ENCODE assay signal across 11 cellular contexts in the genomic region with DNA sequence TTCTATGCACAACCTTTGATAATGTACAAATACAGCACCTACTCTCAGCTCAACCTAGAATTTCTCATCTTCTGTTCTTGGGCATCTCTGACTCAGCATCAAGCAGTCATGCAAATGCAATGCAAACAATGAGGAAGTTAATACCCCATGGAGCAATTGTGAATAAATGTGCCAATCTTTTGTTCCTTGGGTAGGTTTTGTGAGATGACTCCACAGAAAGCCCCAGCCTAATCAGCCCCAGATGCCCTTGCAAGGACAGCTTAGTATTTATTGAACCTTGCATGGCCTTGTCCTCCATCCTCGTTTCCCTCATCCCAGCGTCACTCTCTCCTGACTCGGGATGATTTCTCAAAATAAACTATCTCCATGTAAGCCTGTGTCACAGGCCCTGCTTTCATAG.
DNase-seq lines count a peak whose midpoint lies in the region; ATAC-seq lines count a peak whose summit lies in the region.
"Had no signal": no experiment of that assay in that cellular context is flagged by ENCODE, and none has a peak within 500 bp of the region (broad histone marks: within the 10 kb centered on the region; RNA-seq: fewer than 3 reads in every experiment).

No MANE protein-coding gene starts in this region.

- H3K27ac ChIP-seq in GM23248 (peak overlapping the region; percentile 82), epithelial cell of prostate (peak overlapping the region; percentile 35)

- DNase-seq in GM23248 (peak; percentile 96), NCI-H69 (lab: John Stamatoyannopoulos, UW) (peak; percentile 80), epithelial cell of prostate (ENCODE audit: low read depth, low spot score) (peak; percentile 50), non-pigmented ciliary epithelial cell (ENCODE audit: low read depth) (peak; percentile 79), GF-D8 (lab: John Stamatoyannopoulos, UW) (no peak)
- DNase-seq: activated T-cell treated with anti-CD3 and anti-CD28 coated beads, Interleukin-2, amount 50 U/mL, for 24 hours; SHP77 had no signal

- WGBS in GM23248 (ENCODE audit: low coverage in 1 of 2, low lambda C conversion rate in 2 of 2, missing lambda C conversion rate in 2 of 2), 2 experiments = 0 to 3% methylated on average over 3 of the region's 3 CpGs

- H3K79me2 ChIP-seq in GM23248 (ENCODE audit: insufficient read depth) = no peaks in the 10 kb centered on the region

- no peak overlapping the region for H3K4me3 ChIP-seq in GM23248

- in situ Hi-C loops in GM23248 (cut with MboI) = no loop called here

- H4K20me1 ChIP-seq in GM23248 (ENCODE audit: insufficient read depth) = no peaks in the 10 kb centered on the region

- peak overlapping the region; percentile 62 for H3K4me2 ChIP-seq in GM23248 (ENCODE audit: unreplicated experiment)

- ATAC-seq in GM18858 (IDR thresholded peaks at IDR 0.05; ENCODE audit: unreplicated experiment) (no peak), HG03097 (IDR thresholded peaks at IDR 0.05; ENCODE audit: low FRiP score, unreplicated experiment) (no peak), HG02870 (IDR thresholded peaks at IDR 0.05; ENCODE audit: unreplicated experiment) (no peak)
- ATAC-seq: esophagus mucosa had no signal

- H3K36me3 ChIP-seq in GM23248 (ENCODE audit: low read depth) = no peaks in the 10 kb centered on the region

- H3K9me3 ChIP-seq in GM23248 (ENCODE audit: low read depth) = no peaks in the 10 kb centered on the region

- H3K9ac ChIP-seq in GM23248 = peak overlapping the region; percentile 48

- peaks cover 54% of the 10 kb centered on the region for H3K4me1 ChIP-seq in GM23248 (ENCODE audit: insufficient read depth)

- no peaks in the 10 kb centered on the region for H3K9me2 ChIP-seq in GM23248 (ENCODE audit: insufficient read depth)

- no peak overlapping the region for H2AFZ ChIP-seq in GM23248

- H3F3A ChIP-seq in GM23248 (ENCODE audit: insufficient read depth) = peaks cover 58% of the 10 kb centered on the region

- H3K27me3 ChIP-seq in GM23248 (replicated peaks; ENCODE audit: insufficient read depth) = no peaks in the 10 kb centered on the region
